In genomic region chr2:162011718-162012564, GRCh38 we compare ENCODE assay signal across 10 cellular contexts.
DNase-seq lines count a peak whose midpoint lies in the region; ATAC-seq and TF ChIP-seq lines count a peak whose summit lies in the region.
"Had no signal": no experiment of that assay in that cellular context is flagged by ENCODE, and none has a peak within 500 bp of the region (broad histone marks: within the 10 kb centered on the region; RNA-seq: fewer than 3 reads in every experiment).

No MANE protein-coding gene starts in this region.

- H3K36me3 Mint-ChIP-seq in T-helper 17 cell (ENCODE audit: low read depth) = peaks cover 8% of the 10 kb centered on the region
- H3K36me3 Mint-ChIP-seq: naive B cell had no signal

- H3K27ac ChIP-seq in effector memory CD4-positive, alpha-beta T cell (ENCODE audit: insufficient read depth, low read length, poor library complexity, severe bottlenecking) = peak overlapping the region; percentile 77
- H3K27ac ChIP-seq in vagina = no peak overlapping the region
- H3K27ac ChIP-seq: BLaER1 treated with 17β-estradiol and CSF1 and Interleukin-3, amounts not matched to agents 10 nM and 100 nM had no signal

- no peaks in the 10 kb centered on the region for H3K27me3 Mint-ChIP-seq in T-helper 17 cell

- H3K4me3 ChIP-seq in effector memory CD4-positive, alpha-beta T cell (ENCODE audit: insufficient read depth, low read depth, low read length, poor library complexity, severe bottlenecking) = no peak overlapping the region
- H3K4me3 ChIP-seq in vagina = no peak overlapping the region
- H3K4me3 ChIP-seq: BLaER1 treated with 17β-estradiol and CSF1 and Interleukin-3, amounts not matched to agents 10 nM and 100 nM had no signal

- H3K4me1 Mint-ChIP-seq in T-helper 17 cell = peaks cover 48% of the 10 kb centered on the region

- intact Hi-C loops in vagina (cut with DNase I) = no loop called here

- no peaks in the 10 kb centered on the region for H3K9me3 ChIP-seq in T-helper 17 cell (ENCODE audit: control insufficient read depth, low read length, poor library complexity, severe bottlenecking)
- H3K9me3 ChIP-seq in effector memory CD4-positive, alpha-beta T cell (ENCODE audit: control insufficient read depth, low read length) = no peaks in the 10 kb centered on the region
- no peaks in the 10 kb centered on the region for H3K9me3 ChIP-seq in vagina
- H3K9me3 ChIP-seq: BLaER1 treated with 17β-estradiol and CSF1 and Interleukin-3, amounts not matched to agents 10 nM and 100 nM had no signal

- peaks cover 49% of the 10 kb centered on the region for H3K4me1 ChIP-seq in effector memory CD4-positive, alpha-beta T cell (ENCODE audit: control insufficient read depth, insufficient read depth, low read length, poor library complexity, severe bottlenecking)
- H3K4me1 ChIP-seq in vagina = no peaks in the 10 kb centered on the region

- peaks cover 9% of the 10 kb centered on the region for H3K36me3 ChIP-seq in effector memory CD4-positive, alpha-beta T cell (ENCODE audit: control insufficient read depth, insufficient read depth, low read length)
- no peaks in the 10 kb centered on the region for H3K36me3 ChIP-seq in vagina
- H3K36me3 ChIP-seq: BLaER1 treated with 17β-estradiol and CSF1 and Interleukin-3, amounts not matched to agents 10 nM and 100 nM had no signal

- no peaks in the 10 kb centered on the region for H3K27me3 ChIP-seq in effector memory CD4-positive, alpha-beta T cell (replicated peaks; ENCODE audit: control insufficient read depth, insufficient read depth, low read length, poor library complexity, severe bottlenecking)
- no peaks in the 10 kb centered on the region for H3K27me3 ChIP-seq in vagina
- H3K27me3 ChIP-seq: BLaER1 treated with 17β-estradiol and CSF1 and Interleukin-3, amounts not matched to agents 10 nM and 100 nM had no signal

- ATAC-seq in T-helper 17 cell = peak; percentile 96
- no peak for ATAC-seq in esophagus mucosa

- peak overlapping the region; percentile 25 for H3K4me3 Mint-ChIP-seq in T-helper 17 cell
- H3K4me3 Mint-ChIP-seq: naive B cell had no signal

- TF ChIP-seq CTCF in vagina (IDR thresholded peaks at IDR 0.05) = no peak

- peak overlapping the region; percentile 99 for H3K27ac Mint-ChIP-seq in T-helper 17 cell

- TF ChIP-seq POLR2A in vagina (IDR thresholded peaks at IDR 0.05) = no peak

- peak; percentile 5 to 92 (median 60) for DNase-seq in stimulated activated naive CD4-positive, alpha-beta T cell (lab: John Stamatoyannopoulos, UW)
- DNase-seq in stimulated activated naive CD4-positive, alpha-beta T cell treated with Interleukin-2 at 50 U/mL for 16 hours (lab: John Stamatoyannopoulos, UW) = no peak
- DNase-seq in T-helper 17 cell (peak in 1 of 3 donors; percentile 11), SIG-M5 (lab: John Stamatoyannopoulos, UW) (no peak), vagina (ENCODE audit: extremely low spot score in 2 of 2) (no peak)
- DNase-seq in effector memory CD4-positive, alpha-beta T cell = peak in 2 of 3 donors; percentile 17 to 34
- DNase-seq: naive B cell, NCI-H2227 treated with DMSO at 0.1 percent for 48 hours had no signal

Comparison
In these comparisons a context has a peak if more than half of its experiments do, and no peak if none do; other contexts are left out.
1. DNase-seq: peak in stimulated activated naive CD4-positive, alpha-beta T cell (6 of 6) and effector memory CD4-positive, alpha-beta T cell (2 of 3); none in stimulated activated naive CD4-positive, alpha-beta T cell treated with Interleukin-2 at 50 U/mL for 16 hours (single experiment), SIG-M5 (single experiment) and vagina (0 of 2).